In genomic region chr17:48960834-48961515, GRCh38 we compare ENCODE assay signal across 15 cellular contexts. TPM values are rescaled to one million over a fixed set of nuclear protein-coding genes. Genes with fewer than 3 reads are reported as not detected.
DNase-seq lines count a peak whose midpoint lies in the region; ATAC-seq, FAIRE-seq and TF ChIP-seq lines count a peak whose summit lies in the region.
"Had no signal": no experiment of that assay in that cellular context is flagged by ENCODE, and none has a peak within 500 bp of the region (broad histone marks: within the 10 kb centered on the region; RNA-seq: fewer than 3 reads in every experiment).

No MANE protein-coding gene starts in this region.

- no peak for TF ChIP-seq POLR2A in endothelial cell of umbilical vein (IDR thresholded peaks at IDR 0.05; ENCODE audit: low read depth, low read length)
- TF ChIP-seq POLR2A in GM18505 (IDR thresholded peaks at IDR 0.05; ENCODE audit: borderline replicate concordance, extremely low read depth, insufficient read depth, insufficient read length), result no peak

- no peaks in the 10 kb centered on the region for H3K9me1 ChIP-seq in endothelial cell of umbilical vein (replicated peaks; ENCODE audit: control insufficient read depth, extremely low read depth, insufficient read depth, low read length)

- H3K79me2 ChIP-seq in GM23248 (ENCODE audit: insufficient read depth) (no peaks in the 10 kb centered on the region), endothelial cell of umbilical vein (ENCODE audit: control insufficient read depth, insufficient read depth, low read length) (no peaks in the 10 kb centered on the region), osteoblast (ENCODE audit: insufficient read depth, low read length) (no peaks in the 10 kb centered on the region)

- H3K36me3 ChIP-seq in GM23248 (ENCODE audit: low read depth) (no peaks in the 10 kb centered on the region), NT2/D1 (ENCODE audit: insufficient read depth, insufficient read length, low read length) (peaks cover 8% of the 10 kb centered on the region), endothelial cell of umbilical vein (ENCODE audit: control insufficient read depth in 2 of 2, extremely low read depth in 1 of 2, insufficient read depth in 2 of 2, low read length in 2 of 2) (no peaks in the 10 kb centered on the region), osteoblast (ENCODE audit: insufficient read depth, low read length) (no peaks in the 10 kb centered on the region)
- H3K36me3 ChIP-seq: transverse colon had no signal

- dilution Hi-C loops in endothelial cell of umbilical vein (cut with MboI; ENCODE audit: extremely low pct_ligation_motif_present, low sequenced_read_pairs), result no loop called here

- no peak for TF ChIP-seq CTCF in endothelial cell of umbilical vein (IDR thresholded peaks at IDR 0.05; ENCODE audit: extremely low read depth in 1 of 2, insufficient read depth in 1 of 2, low read depth in 1 of 2, low read length in 2 of 2)
- no peak for TF ChIP-seq CTCF in osteoblast (IDR thresholded peaks at IDR 0.05; ENCODE audit: extremely low read depth, low read depth, low read length)

- no peaks in the 10 kb centered on the region for H3K9me2 ChIP-seq in GM23248 (ENCODE audit: insufficient read depth)

- CTCF ChIA-PET in endothelial cell of umbilical vein (lab: Charles Lee), result interaction anchor here (0.8 to 4.1 kb wide), 8 partner anchors 8 to 348 kb away, joined by 3 to 32 read pairs (median 6); no protein-coding TSS in a partner anchor

- H3K27ac ChIP-seq in GM23248 (peak overlapping the region; percentile 66), endothelial cell of umbilical vein (ENCODE audit: insufficient read depth, low read depth, low read length) (no peak overlapping the region), osteoblast (ENCODE audit: low read depth, low read length) (peak overlapping the region; percentile 49)
- H3K27ac ChIP-seq: C4-2B, transverse colon had no signal

- FAIRE-seq in endothelial cell of umbilical vein (lab: Jason Lieb, UNC), result no peak

- DNase-seq in GM23248 (peak; percentile 53), NT2/D1 (ENCODE audit: low read depth, low spot score) (no peak), endothelial cell of umbilical vein (ENCODE audit: low read depth, low spot score) (no peak), osteoblast (ENCODE audit: insufficient read length, low spot score, missing footprints) (no peak)
- DNase-seq: amygdala; cortex of kidney; KBM-7; NCI-H1417 treated with DMSO at 0.1 percent for 48 hours; NCI-H446; stimulated activated CD4-positive, alpha-beta T cell treated with anti-CD3 and anti-CD28 coated beads, Interleukin-2, amount 100 ng/mL, for 48 hours; transverse colon had no signal

- H3K27me3 ChIP-seq in GM23248 (replicated peaks; ENCODE audit: insufficient read depth), result no peaks in the 10 kb centered on the region
- H3K27me3 ChIP-seq in NT2/D1 (ENCODE audit: insufficient read depth, insufficient read length), result no peaks in the 10 kb centered on the region
- no peaks in the 10 kb centered on the region for H3K27me3 ChIP-seq in endothelial cell of umbilical vein (ENCODE audit: control insufficient read depth in 2 of 2, insufficient read depth in 2 of 2, low read length in 2 of 2)
- H3K27me3 ChIP-seq in osteoblast (ENCODE audit: insufficient read depth, low read length), result no peaks in the 10 kb centered on the region

- H3K4me1 ChIP-seq in GM23248 (ENCODE audit: insufficient read depth) (peaks cover 11% of the 10 kb centered on the region), NT2/D1 (ENCODE audit: insufficient read depth, insufficient read length) (peaks cover 9% of the 10 kb centered on the region), endothelial cell of umbilical vein (ENCODE audit: control insufficient read depth, extremely low read depth, insufficient read depth, low read length) (peaks cover 8% of the 10 kb centered on the region), osteoblast (ENCODE audit: insufficient read depth, low read length) (peaks cover 16% of the 10 kb centered on the region)
- H3K4me1 ChIP-seq: transverse colon had no signal

- no peak for ATAC-seq in HG03139 (IDR thresholded peaks at IDR 0.05; ENCODE audit: unreplicated experiment)
- no peak for ATAC-seq in GM21786 (IDR thresholded peaks at IDR 0.05; ENCODE audit: unreplicated experiment)
- ATAC-seq in GM18505 (IDR thresholded peaks at IDR 0.05; ENCODE audit: unreplicated experiment), result no peak

- H4K20me1 ChIP-seq in GM23248 (ENCODE audit: insufficient read depth) (no peaks in the 10 kb centered on the region), endothelial cell of umbilical vein (replicated peaks; ENCODE audit: control insufficient read depth, extremely low read depth, insufficient read depth, low read length) (no peaks in the 10 kb centered on the region), osteoblast (ENCODE audit: insufficient read depth, low read length) (no peaks in the 10 kb centered on the region)

- H3F3A ChIP-seq in GM23248 (ENCODE audit: insufficient read depth), result 0 out of 2 replicates have a peak, but pooled peaks cover 6% of the 10 kb centered on the region

- WGBS in GM23248 (ENCODE audit: low coverage in 1 of 2, low lambda C conversion rate in 2 of 2, missing lambda C conversion rate in 2 of 2), 2 experiments, result 17 to 20% methylated on average over 11 of the region's 11 CpGs

- no TSS peak for BruUV-seq in endothelial cell of umbilical vein (replicated peaks; lab: Mats Ljungman, UMichigan)

- H3K4me3 ChIP-seq in GM23248, result peak overlapping the region; percentile 41
- H3K4me3 ChIP-seq in NT2/D1 (ENCODE audit: insufficient read length, low read depth), result peak overlapping the region; percentile 5
- no peak overlapping the region for H3K4me3 ChIP-seq in endothelial cell of umbilical vein (replicated peaks in 1 of 3; ENCODE audit: insufficient read depth in 1 of 3, low read depth in 1 of 3, low read length in 3 of 3)
- peak overlapping the region; percentile 51 for H3K4me3 ChIP-seq in osteoblast (ENCODE audit: insufficient read depth, low read length)
- H3K4me3 ChIP-seq: transverse colon had no signal

- POLR2A ChIA-PET in endothelial cell of umbilical vein (lab: Charles Lee), result interaction anchor here (0.7 to 1.6 kb wide), 2 partner anchors 18 to 36 kb away, joined by 3 to 4 read pairs; partner anchors contain the start of gene IGF2BP1

- in situ Hi-C loops in GM23248 (cut with MboI), result no loop called here

- intact Hi-C loops in endothelial cell of umbilical vein (cut with micrococcal nuclease), result no loop called here

- H3K4me2 ChIP-seq in GM23248 (ENCODE audit: unreplicated experiment) (peak overlapping the region; percentile 49), endothelial cell of umbilical vein (ENCODE audit: insufficient read depth, low read length) (no peak overlapping the region), osteoblast (ENCODE audit: insufficient read depth, low read length) (peak overlapping the region; percentile 80)

- H3K9ac ChIP-seq in GM23248 (peak overlapping the region; percentile 45), NT2/D1 (ENCODE audit: insufficient read length, low read depth) (peak overlapping the region; percentile 64), endothelial cell of umbilical vein (replicated peaks; ENCODE audit: extremely low read depth, insufficient read depth, low read length) (no peak overlapping the region)

- H2AFZ ChIP-seq in GM23248 (peak overlapping the region; percentile 81), endothelial cell of umbilical vein (ENCODE audit: low read depth, low read length) (peak overlapping the region; percentile 8), osteoblast (ENCODE audit: low read length) (peak overlapping the region; percentile 88)

- H3K9me3 ChIP-seq in GM23248 (ENCODE audit: low read depth), result no peaks in the 10 kb centered on the region
- H3K9me3 ChIP-seq in NT2/D1 (ENCODE audit: insufficient read depth, low read length), result no peaks in the 10 kb centered on the region
- no peaks in the 10 kb centered on the region for H3K9me3 ChIP-seq in endothelial cell of umbilical vein (replicated peaks; ENCODE audit: control insufficient read depth, insufficient read depth, low read length)
- H3K9me3 ChIP-seq in osteoblast (ENCODE audit: low read depth, low read length), result no peaks in the 10 kb centered on the region
- H3K9me3 ChIP-seq: transverse colon had no signal

RNA-seq across cellular contexts. Expression of gene GIP, which starts 7.4 kb away (rescaled TPM):
- not detected in 2 replicates for total RNA-seq in GM23248 (2014; rRNA removed; shearing (Covaris generic))
- polyA plus RNA-seq in GM23248 (2016; fragmentation: Nextera tagmentation; extraction: Ambion mirVana) (0.28 TPM in 1 of 2 replicates, not detected in the other), endothelial cell of umbilical vein (not detected in 2 replicates)
- total RNA-seq in endothelial cell of umbilical vein (not detected in 2 replicates), osteoblast (not detected in 2 replicates)
- not detected in 2 replicates for polyA plus RNA-seq in endothelial cell of umbilical vein (2011; cell fraction: cytosol; rRNA removed)
- not detected in 2 replicates for polyA plus RNA-seq in endothelial cell of umbilical vein (2011; cell fraction: nucleus; rRNA removed)
- polyA plus RNA-seq in endothelial cell of umbilical vein (2012), result not detected in 2 replicates
- polyA minus RNA-seq in endothelial cell of umbilical vein, result not detected in 2 replicates
- polyA minus RNA-seq in endothelial cell of umbilical vein (2011; cell fraction: cytosol; rRNA and poly(A)+ RNA removed), result not detected
- polyA minus RNA-seq in endothelial cell of umbilical vein (2011; cell fraction: nucleus; rRNA and poly(A)+ RNA removed), result not detected in 2 replicates
- total RNA-seq: transverse colon had no signal

RNA-seq across cellular contexts. Expression of gene SNF8, which starts 16.3 kb away (rescaled TPM):
- 81.6 and 94.9 TPM in 2 replicates for total RNA-seq in GM23248 (2014; rRNA removed; shearing (Covaris generic))
- polyA plus RNA-seq in GM23248 (2016; fragmentation: Nextera tagmentation; extraction: Ambion mirVana) (176 and 179 TPM in 2 replicates), endothelial cell of umbilical vein (176 and 194 TPM in 2 replicates)
- total RNA-seq in endothelial cell of umbilical vein (166 and 173 TPM in 2 replicates), osteoblast (63.7 and 72.5 TPM in 2 replicates)
- 179 and 209 TPM in 2 replicates for polyA plus RNA-seq in endothelial cell of umbilical vein (2011; cell fraction: cytosol; rRNA removed)
- polyA plus RNA-seq in endothelial cell of umbilical vein (2011; cell fraction: nucleus; rRNA removed), result 94.3 and 101 TPM in 2 replicates
- 145 and 159 TPM in 2 replicates for polyA plus RNA-seq in endothelial cell of umbilical vein (2012)
- polyA minus RNA-seq in endothelial cell of umbilical vein, result 95.6 and 113 TPM in 2 replicates
- polyA minus RNA-seq in endothelial cell of umbilical vein (2011; cell fraction: cytosol; rRNA and poly(A)+ RNA removed), result 67.4 TPM
- polyA minus RNA-seq in endothelial cell of umbilical vein (2011; cell fraction: nucleus; rRNA and poly(A)+ RNA removed), result 22.8 and 28.7 TPM in 2 replicates

RNA-seq across cellular contexts. Expression of gene IGF2BP1, which starts 36.2 kb away (rescaled TPM):
- 4.3 and 5.7 TPM in 2 replicates for total RNA-seq in GM23248 (2014; rRNA removed; shearing (Covaris generic))
- 5.6 and 8.1 TPM in 2 replicates for polyA plus RNA-seq in GM23248 (2016; fragmentation: Nextera tagmentation; extraction: Ambion mirVana)
- total RNA-seq in endothelial cell of umbilical vein, result 91.7 and 99.5 TPM in 2 replicates
- 8.6 and 9.5 TPM in 2 replicates for polyA plus RNA-seq in endothelial cell of umbilical vein
- polyA plus RNA-seq in endothelial cell of umbilical vein (2011; cell fraction: cytosol; rRNA removed), result 14.9 and 17.4 TPM in 2 replicates
- polyA plus RNA-seq in endothelial cell of umbilical vein (2011; cell fraction: nucleus; rRNA removed), result 44.6 and 46.9 TPM in 2 replicates
- polyA plus RNA-seq in endothelial cell of umbilical vein (2012), result 22.5 and 26.3 TPM in 2 replicates
- polyA minus RNA-seq in endothelial cell of umbilical vein, result 18.7 and 24.3 TPM in 2 replicates
- 13.1 TPM for polyA minus RNA-seq in endothelial cell of umbilical vein (2011; cell fraction: cytosol; rRNA and poly(A)+ RNA removed)
- polyA minus RNA-seq in endothelial cell of umbilical vein (2011; cell fraction: nucleus; rRNA and poly(A)+ RNA removed), result 25.2 and 30.8 TPM in 2 replicates
- total RNA-seq in osteoblast, result 0.59 and 1.4 TPM in 2 replicates

RNA-seq across cellular contexts. Expression of gene UBE2Z, which starts 52.8 kb away (rescaled TPM):
- 104 and 124 TPM in 2 replicates for total RNA-seq in GM23248 (2014; rRNA removed; shearing (Covaris generic))
- 80.4 and 85.6 TPM in 2 replicates for polyA plus RNA-seq in GM23248 (2016; fragmentation: Nextera tagmentation; extraction: Ambion mirVana)
- 95.1 and 104 TPM in 2 replicates for total RNA-seq in endothelial cell of umbilical vein
- 106 and 117 TPM in 2 replicates for polyA plus RNA-seq in endothelial cell of umbilical vein
- polyA plus RNA-seq in endothelial cell of umbilical vein (2011; cell fraction: cytosol; rRNA removed), result 92.0 and 94.7 TPM in 2 replicates
- 125 TPM in 2 replicates for polyA plus RNA-seq in endothelial cell of umbilical vein (2011; cell fraction: nucleus; rRNA removed)
- polyA plus RNA-seq in endothelial cell of umbilical vein (2012), result 74.8 and 88.4 TPM in 2 replicates
- 155 and 165 TPM in 2 replicates for polyA minus RNA-seq in endothelial cell of umbilical vein
- polyA minus RNA-seq in endothelial cell of umbilical vein (2011; cell fraction: cytosol; rRNA and poly(A)+ RNA removed), result 81.9 TPM
- 65.4 and 103 TPM in 2 replicates for polyA minus RNA-seq in endothelial cell of umbilical vein (2011; cell fraction: nucleus; rRNA and poly(A)+ RNA removed)
- 91.3 and 98.8 TPM in 2 replicates for total RNA-seq in osteoblast

Comparison
In these comparisons a context has a peak if more than half of its experiments do, and no peak if none do; other contexts are left out.
1. H2AFZ ChIP-seq: peak in every context shown above with its lines; median percentile 88 in osteoblast; 81 in GM23248; 8 in endothelial cell of umbilical vein.
2. H3K4me3 ChIP-seq: peak in GM23248 (single experiment), NT2/D1 (single experiment) and osteoblast (single experiment); none in endothelial cell of umbilical vein (0 of 3).
3. RNA of gene IGF2BP1, which starts 36.2 kb away (total RNA-seq): 91.7 to 99.5 TPM in endothelial cell of umbilical vein; 4.3 to 5.7 TPM in GM23248 and 0.59 to 1.4 TPM in osteoblast; every median in the first group is over 10 times any median in the second.